Comparison of ENCODE assay signal across 17 cellular contexts in the genomic region with DNA sequence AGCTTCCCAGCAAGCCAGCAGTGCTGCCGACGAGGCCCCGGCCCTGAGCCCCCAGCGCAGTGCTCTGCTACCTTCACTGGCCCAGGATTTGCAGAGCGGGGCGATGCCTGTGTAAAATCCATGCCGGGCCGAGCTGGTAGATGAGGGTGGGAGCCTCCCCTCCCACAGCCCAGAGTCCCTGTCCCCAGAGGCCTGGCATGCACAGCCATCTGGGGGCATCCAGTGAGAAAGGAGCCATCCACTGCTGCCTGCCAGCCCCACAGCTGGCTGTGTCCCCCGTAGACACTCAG.
DNase-seq lines count a peak whose midpoint lies in the region; ATAC-seq and TF ChIP-seq lines count a peak whose summit lies in the region.
"Had no signal": no experiment of that assay in that cellular context is flagged by ENCODE, and none has a peak within 500 bp of the region (broad histone marks: within the 10 kb centered on the region; RNA-seq: fewer than 3 reads in every experiment).

No MANE protein-coding gene starts in this region.

- H3K79me2 ChIP-seq in DOHH2 (ENCODE audit: control insufficient read depth, low read length) (no peaks in the 10 kb centered on the region), osteoblast (ENCODE audit: insufficient read depth, low read length) (no peaks in the 10 kb centered on the region)

- no peak overlapping the region for H3K4me3 ChIP-seq in DOHH2 (ENCODE audit: low read length)
- H3K4me3 ChIP-seq in osteoblast (ENCODE audit: insufficient read depth, low read length) = no peak overlapping the region
- no peak overlapping the region for H3K4me3 ChIP-seq in uterus
- H3K4me3 ChIP-seq: A549, GM23248, HAP-1 had no signal

- peak overlapping the region; percentile 25; the same call in 1 of the 2 replicates for H3K4me2 ChIP-seq in DOHH2 (ENCODE audit: low read length)
- H3K4me2 ChIP-seq in osteoblast (ENCODE audit: insufficient read depth, low read length) = no peak overlapping the region
- H3K4me2 ChIP-seq: A549 had no signal

- no peaks in the 10 kb centered on the region for H4K20me1 ChIP-seq in DOHH2 (ENCODE audit: control insufficient read depth, insufficient read depth, low read depth, low read length)
- peaks cover 5% of the 10 kb centered on the region for H4K20me1 ChIP-seq in osteoblast (ENCODE audit: insufficient read depth, low read length)

- ATAC-seq in Right ventricle myocardium inferior (no peak), left cardiac atrium (no peak)
- ATAC-seq: A549; CD8-positive, alpha-beta T cell had no signal

- H3K9me2 ChIP-seq in DOHH2 (replicated peaks; ENCODE audit: control insufficient read depth, low read length) = no peaks in the 10 kb centered on the region

- H3K27me3 ChIP-seq in DOHH2 (ENCODE audit: control insufficient read depth, low read length) = no peaks in the 10 kb centered on the region
- H3K27me3 ChIP-seq in osteoblast (ENCODE audit: insufficient read depth, low read length) = no peaks in the 10 kb centered on the region
- no peaks in the 10 kb centered on the region for H3K27me3 ChIP-seq in uterus

- peaks cover 10% of the 10 kb centered on the region for H3K27me3 Mint-ChIP-seq in glutamatergic neuron (ENCODE audit: unreplicated experiment)

- no peaks in the 10 kb centered on the region for H3K36me3 ChIP-seq in DOHH2 (ENCODE audit: control insufficient read depth, low read length)
- H3K36me3 ChIP-seq in osteoblast (ENCODE audit: insufficient read depth, low read length) = peaks cover 9% of the 10 kb centered on the region
- no peaks in the 10 kb centered on the region for H3K36me3 ChIP-seq in uterus
- H3K36me3 ChIP-seq: HAP-1 had no signal

- no peaks in the 10 kb centered on the region for H3K9me3 ChIP-seq in DOHH2 (ENCODE audit: control insufficient read depth, insufficient read depth, low read length)
- no peaks in the 10 kb centered on the region for H3K9me3 ChIP-seq in osteoblast (ENCODE audit: low read depth, low read length)
- no peaks in the 10 kb centered on the region for H3K9me3 ChIP-seq in uterus
- H3K9me3 ChIP-seq: A549, HAP-1 had no signal

- H3F3A ChIP-seq in DOHH2 (ENCODE audit: control insufficient read depth, insufficient read depth) = no peaks in the 10 kb centered on the region

- intact Hi-C loops in Right ventricle myocardium inferior (cut with DNase I) = no loop called here
- intact Hi-C loops in left cardiac atrium (cut with DNase I) = no loop called here
- intact Hi-C loops in uterus (cut with DNase I; ENCODE audit: low total_unique reads) = no loop called here

- no peak for TF ChIP-seq POLR2A in uterus (IDR thresholded peaks at IDR 0.05)

- no peak overlapping the region for H3K4me3 Mint-ChIP-seq in glutamatergic neuron (ENCODE audit: unreplicated experiment)
- H3K4me3 Mint-ChIP-seq: CD8-positive, alpha-beta T cell had no signal

- peaks cover 27% of the 10 kb centered on the region for H3K4me1 Mint-ChIP-seq in glutamatergic neuron (ENCODE audit: low read depth, unreplicated experiment)

- peaks cover 13% of the 10 kb centered on the region for H3K36me3 Mint-ChIP-seq in glutamatergic neuron (ENCODE audit: unreplicated experiment)

- H3K27ac Mint-ChIP-seq in glutamatergic neuron (ENCODE audit: unreplicated experiment) = peak overlapping the region; percentile 9
- H3K27ac Mint-ChIP-seq: CD8-positive, alpha-beta T cell had no signal

- H2AFZ ChIP-seq in osteoblast (ENCODE audit: low read length) = no peak overlapping the region
- H2AFZ ChIP-seq: GM23248 had no signal

- H3K9me3 Mint-ChIP-seq in glutamatergic neuron (ENCODE audit: unreplicated experiment) = peaks cover 3% of the 10 kb centered on the region
- H3K9me3 Mint-ChIP-seq: CD8-positive, alpha-beta T cell had no signal

- H3K4me1 ChIP-seq in DOHH2 (ENCODE audit: control insufficient read depth, low read length) (peaks cover 16% of the 10 kb centered on the region), osteoblast (ENCODE audit: insufficient read depth, low read length) (peaks cover 7% of the 10 kb centered on the region), uterus (no peaks in the 10 kb centered on the region)
- H3K4me1 ChIP-seq: A549 had no signal

- no peak for TF ChIP-seq CTCF in DOHH2 (IDR thresholded peaks at IDR 0.05; ENCODE audit: low read depth, low read length, poor library complexity, severe bottlenecking)
- no peak for TF ChIP-seq CTCF in glutamatergic neuron (IDR thresholded peaks at IDR 0.05; ENCODE audit: partially characterized antibody, unreplicated experiment)
- no peak for TF ChIP-seq CTCF in osteoblast (IDR thresholded peaks at IDR 0.05; ENCODE audit: extremely low read depth, low read depth, low read length)
- no peak for TF ChIP-seq CTCF in uterus (IDR thresholded peaks at IDR 0.05)

- H3K27ac ChIP-seq in DOHH2 (ENCODE audit: low read depth, low read length) = no peak overlapping the region
- H3K27ac ChIP-seq in osteoblast (ENCODE audit: low read depth, low read length) = no peak overlapping the region
- H3K27ac ChIP-seq in uterus = no peak overlapping the region
- H3K27ac ChIP-seq: 22Rv1, A549, GM23248 had no signal

- DNase-seq in Right ventricle myocardium inferior (ENCODE audit: missing footprints) (peak; percentile 40), left cardiac atrium (no peak), glutamatergic neuron (no peak), osteoblast (ENCODE audit: insufficient read length, low spot score, missing footprints) (peak; percentile 27), retina (no peak), NCI-H1417 treated with DMSO at 0.1 percent for 48 hours (lab: John Stamatoyannopoulos, UW) (no peak), uterus (no peak)
- DNase-seq: AML-193; CD8-positive, alpha-beta T cell; DMS 273 treated with DMSO at 0.1 percent for 48 hours; DMS53; DND-41; GM23248 had no signal

Comparison
In these comparisons a context has a peak if more than half of its experiments do, and no peak if none do; other contexts are left out.
1. DNase-seq: peak in Right ventricle myocardium inferior (single experiment) and osteoblast (single experiment); none in left cardiac atrium (single experiment), glutamatergic neuron (single experiment), retina (single experiment), NCI-H1417 treated with DMSO at 0.1 percent for 48 hours (single experiment) and uterus (0 of 2).